1 cellular context compared by ENCODE assay signal in the genomic region with DNA sequence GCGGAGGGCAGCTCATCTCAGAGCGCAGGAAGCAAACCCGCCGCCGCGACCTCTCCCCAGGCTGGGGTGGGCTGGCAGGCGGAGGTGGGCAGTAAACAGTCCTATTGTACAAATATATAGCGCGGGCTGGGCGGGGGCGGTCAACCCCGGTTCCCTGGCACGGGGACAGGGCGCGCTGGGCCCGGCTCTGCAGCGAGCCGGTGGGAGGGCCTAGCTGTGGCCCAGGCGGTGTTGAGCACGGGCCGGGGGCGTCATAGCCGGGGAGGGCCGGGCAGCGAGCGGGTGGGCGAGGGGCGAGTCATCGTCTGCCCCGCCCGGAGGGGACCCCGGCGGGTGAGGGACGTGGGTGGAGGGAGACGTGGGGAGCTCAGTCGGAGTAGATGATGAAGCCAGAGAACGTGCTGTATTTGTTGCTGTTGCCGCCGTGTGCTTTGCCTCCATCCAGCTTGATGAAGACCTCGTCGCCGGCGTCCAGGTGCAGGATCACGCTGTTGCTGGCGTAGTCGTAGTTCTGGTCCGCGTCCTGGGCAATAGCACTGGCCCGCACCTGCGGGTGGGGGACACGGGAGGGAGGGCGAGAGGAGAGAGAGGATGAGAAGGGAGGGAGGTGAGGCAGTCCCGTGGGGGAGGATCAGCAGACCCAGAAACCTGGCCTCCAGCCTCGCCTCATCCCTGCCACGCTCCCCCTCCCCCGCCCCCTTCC.
TF ChIP-seq lines count a peak whose summit lies in the region.

No MANE protein-coding gene starts in this region.

TF ChIP-seq in HCT116, 20 proteins besides CTCF, POLR2A, EP300 and RAD21 (continued from another document):
- TF ChIP-seq ELF1 (IDR thresholded peaks at IDR 0.05; ENCODE audit: borderline replicate concordance, low read depth) (no peak), ATF3 (IDR thresholded peaks at IDR 0.05) (no peak), EZH2 (IDR thresholded peaks at IDR 0.05) (no peak), POLR2AphosphoS5 (IDR thresholded peaks at IDR 0.05; ENCODE audit: low read depth, low read length) (no peak), TCF7L2 (IDR thresholded peaks at IDR 0.05; ENCODE audit: borderline replicate concordance, extremely low read depth, insufficient read depth, insufficient read length) (no peak), EGR1 (IDR thresholded peaks at IDR 0.05; ENCODE audit: low read depth) (no peak), FOSL1 (IDR thresholded peaks at IDR 0.05; ENCODE audit: low read depth) (no peak), YY1 (IDR thresholded peaks at IDR 0.05; ENCODE audit: extremely low read depth, insufficient replicate concordance, low read depth, low read length) (no peak), ZNF274 (IDR thresholded peaks at IDR 0.05; ENCODE audit: low read depth, low read length) (no peak), ZFX (IDR thresholded peaks at IDR 0.05) (no peak)
